ENCODE assay signal across 1 cellular context in genomic region chr17:29613371-29613837, GRCh38.
A peak's percentile ranks its signal among the peaks of the same experiment; 100 is the strongest.
TF ChIP-seq lines count a peak whose summit lies in the region.

No MANE protein-coding gene starts in this region.

TF ChIP-seq in HepG2, 621 proteins besides CTCF, POLR2A, EP300 and RAD21 (continued from another document and continues in another):
- TF ChIP-seq FOXJ3 (CRISPR knock-in tag; IDR thresholded peaks at IDR 0.05; ENCODE audit: borderline replicate concordance) (no peak), SOX13 (IDR thresholded peaks at IDR 0.05) (no peak), SOX13 (CRISPR knock-in tag; conservative IDR thresholded peaks at IDR 0.05 in 1 of 2, IDR thresholded peaks at IDR 0.05 in 1 of 2) (0 out of 4 replicates have a peak, but pooled peaks of 1 of the 2 experiments have one; percentile 13), ZNF687 (CRISPR knock-in tag; IDR thresholded peaks at IDR 0.05) (peak; percentile 98), MTA1 (CRISPR knock-in tag; IDR thresholded peaks at IDR 0.05; ENCODE audit: borderline replicate concordance) (0 out of 2 replicates have a peak, but pooled peaks have one; percentile 64), ZNF691 (CRISPR knock-in tag; IDR thresholded peaks at IDR 0.05; ENCODE audit: borderline replicate concordance, low read depth) (peak; percentile 79; the same call in 1 of the 2 replicates), FIP1L1 (IDR thresholded peaks at IDR 0.05; ENCODE audit: borderline replicate concordance, insufficient read depth, low read depth, low read length) (no peak), AGO1 (IDR thresholded peaks at IDR 0.05; ENCODE audit: low read depth, low read length, poor library complexity, severe bottlenecking) (peak; percentile 48), ZNF530 (CRISPR knock-in tag; IDR thresholded peaks at IDR 0.05; ENCODE audit: low read depth) (no peak), ZNF343 (CRISPR knock-in tag; IDR thresholded peaks at IDR 0.05) (peak; percentile 28; the same call in 1 of the 2 replicates), SP5 (CRISPR knock-in tag; IDR thresholded peaks at IDR 0.05; ENCODE audit: borderline replicate concordance, low read depth) (peak; percentile 80; the same call in 1 of the 2 replicates), PCBP2 (optimal IDR thresholded peaks at IDR 0.05; ENCODE audit: low read depth, low read length, poor library complexity, severe bottlenecking) (no peak), ZFP82 (CRISPR knock-in tag; IDR thresholded peaks at IDR 0.05; ENCODE audit: borderline replicate concordance) (no peak), JDP2 (CRISPR knock-in tag; IDR thresholded peaks at IDR 0.05; ENCODE audit: borderline replicate concordance) (no peak), THAP11 (CRISPR knock-in tag; IDR thresholded peaks at IDR 0.05) (peak; percentile 60; the same call in 1 of the 2 replicates), RARA (CRISPR knock-in tag; IDR thresholded peaks at IDR 0.05) (0 out of 2 replicates have a peak, but pooled peaks have one; percentile 14), ZSCAN5A (CRISPR knock-in tag; IDR thresholded peaks at IDR 0.05; ENCODE audit: borderline replicate concordance) (peak; percentile 88; the same call in 1 of the 2 replicates), ZNF136 (CRISPR knock-in tag; IDR thresholded peaks at IDR 0.05; ENCODE audit: low read depth) (0 out of 2 replicates have a peak, but pooled peaks have one; percentile 38), ZSCAN22 (CRISPR knock-in tag; IDR thresholded peaks at IDR 0.05) (0 out of 2 replicates have a peak, but pooled peaks have one; percentile 33), ZNF724P (CRISPR knock-in tag; IDR thresholded peaks at IDR 0.05; ENCODE audit: borderline replicate concordance) (peak; percentile 67; the same call in 1 of the 2 replicates), MTERF4 (CRISPR knock-in tag; IDR thresholded peaks at IDR 0.05) (no peak), CBX1 (IDR thresholded peaks at IDR 0.05; ENCODE audit: low read depth) (peak; percentile 63), HOXD1 (CRISPR knock-in tag; IDR thresholded peaks at IDR 0.05) (no peak), BATF2 (CRISPR knock-in tag; IDR thresholded peaks at IDR 0.05) (peak; percentile 76), POGZ (CRISPR knock-in tag; IDR thresholded peaks at IDR 0.05) (peak; percentile 47; the same call in 1 of the 2 replicates), RARG (CRISPR knock-in tag; IDR thresholded peaks at IDR 0.05; ENCODE audit: low read depth) (no peak), SP4 (CRISPR knock-in tag; IDR thresholded peaks at IDR 0.05) (peak; percentile 84; the same call in 1 of the 2 replicates), NFATC3 (CRISPR knock-in tag; IDR thresholded peaks at IDR 0.05) (0 out of 2 replicates have a peak, but pooled peaks have one; percentile 51), ZNF570 (CRISPR knock-in tag; IDR thresholded peaks at IDR 0.05; ENCODE audit: borderline replicate concordance) (0 out of 2 replicates have a peak, but pooled peaks have one; percentile 31), ZNF773 (CRISPR knock-in tag; IDR thresholded peaks at IDR 0.05; ENCODE audit: borderline replicate concordance) (peak; percentile 46; the same call in 1 of the 2 replicates), ZBTB26 (CRISPR knock-in tag; IDR thresholded peaks at IDR 0.05; ENCODE audit: borderline replicate concordance) (peak; percentile 51; the same call in 1 of the 2 replicates), ISX (CRISPR knock-in tag; conservative IDR thresholded peaks at IDR 0.05) (no peak), XBP1 (CRISPR knock-in tag; IDR thresholded peaks at IDR 0.05) (no peak), NR2F1 (CRISPR knock-in tag; IDR thresholded peaks at IDR 0.05) (no peak), BORCS8-MEF2B (CRISPR knock-in tag; IDR thresholded peaks at IDR 0.05) (peak; percentile 95), ZNF121 (CRISPR knock-in tag; IDR thresholded peaks at IDR 0.05) (no peak), ZNF749 (CRISPR knock-in tag; IDR thresholded peaks at IDR 0.05; ENCODE audit: borderline replicate concordance) (peak; percentile 72), HDAC2 (CRISPR knock-in tag; IDR thresholded peaks at IDR 0.05) (peak; percentile 60; the same call in 1 of the 2 replicates), MXD4 (CRISPR knock-in tag; IDR thresholded peaks at IDR 0.05) (peak; percentile 76; the same call in 1 of the 2 replicates), PRMT3 (CRISPR knock-in tag; IDR thresholded peaks at IDR 0.05; ENCODE audit: borderline replicate concordance, low read depth) (peak; percentile 87; the same call in 1 of the 2 replicates), ZNF34 (CRISPR knock-in tag; IDR thresholded peaks at IDR 0.05; ENCODE audit: borderline replicate concordance) (0 out of 2 replicates have a peak, but pooled peaks have one; percentile 27), GFI1 (CRISPR knock-in tag; IDR thresholded peaks at IDR 0.05; ENCODE audit: borderline replicate concordance) (peak; percentile 25; the same call in 1 of the 2 replicates), ZNF878 (CRISPR knock-in tag; IDR thresholded peaks at IDR 0.05) (peak; percentile 61; the same call in 1 of the 2 replicates)
- TF ChIP-seq, protein P1, sequence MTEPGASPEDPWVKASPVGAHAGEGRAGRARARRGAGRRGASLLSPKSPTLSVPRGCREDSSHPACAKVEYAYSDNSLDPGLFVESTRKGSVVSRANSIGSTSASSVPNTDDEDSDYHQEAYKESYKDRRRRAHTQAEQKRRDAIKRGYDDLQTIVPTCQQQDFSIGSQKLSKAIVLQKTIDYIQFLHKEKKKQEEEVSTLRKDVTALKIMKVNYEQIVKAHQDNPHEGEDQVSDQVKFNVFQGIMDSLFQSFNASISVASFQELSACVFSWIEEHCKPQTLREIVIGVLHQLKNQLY (CRISPR knock-in tag; IDR thresholded peaks at IDR 0.05): no peak
- TF ChIP-seq, protein P2, sequence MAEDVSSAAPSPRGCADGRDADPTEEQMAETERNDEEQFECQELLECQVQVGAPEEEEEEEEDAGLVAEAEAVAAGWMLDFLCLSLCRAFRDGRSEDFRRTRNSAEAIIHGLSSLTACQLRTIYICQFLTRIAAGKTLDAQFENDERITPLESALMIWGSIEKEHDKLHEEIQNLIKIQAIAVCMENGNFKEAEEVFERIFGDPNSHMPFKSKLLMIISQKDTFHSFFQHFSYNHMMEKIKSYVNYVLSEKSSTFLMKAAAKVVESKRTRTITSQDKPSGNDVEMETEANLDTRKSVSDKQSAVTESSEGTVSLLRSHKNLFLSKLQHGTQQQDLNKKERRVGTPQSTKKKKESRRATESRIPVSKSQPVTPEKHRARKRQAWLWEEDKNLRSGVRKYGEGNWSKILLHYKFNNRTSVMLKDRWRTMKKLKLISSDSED (CRISPR knock-in tag; IDR thresholded peaks at IDR 0.05): peak; percentile 85; the same call in 1 of the 2 replicates
- TF ChIP-seq, protein P3, sequence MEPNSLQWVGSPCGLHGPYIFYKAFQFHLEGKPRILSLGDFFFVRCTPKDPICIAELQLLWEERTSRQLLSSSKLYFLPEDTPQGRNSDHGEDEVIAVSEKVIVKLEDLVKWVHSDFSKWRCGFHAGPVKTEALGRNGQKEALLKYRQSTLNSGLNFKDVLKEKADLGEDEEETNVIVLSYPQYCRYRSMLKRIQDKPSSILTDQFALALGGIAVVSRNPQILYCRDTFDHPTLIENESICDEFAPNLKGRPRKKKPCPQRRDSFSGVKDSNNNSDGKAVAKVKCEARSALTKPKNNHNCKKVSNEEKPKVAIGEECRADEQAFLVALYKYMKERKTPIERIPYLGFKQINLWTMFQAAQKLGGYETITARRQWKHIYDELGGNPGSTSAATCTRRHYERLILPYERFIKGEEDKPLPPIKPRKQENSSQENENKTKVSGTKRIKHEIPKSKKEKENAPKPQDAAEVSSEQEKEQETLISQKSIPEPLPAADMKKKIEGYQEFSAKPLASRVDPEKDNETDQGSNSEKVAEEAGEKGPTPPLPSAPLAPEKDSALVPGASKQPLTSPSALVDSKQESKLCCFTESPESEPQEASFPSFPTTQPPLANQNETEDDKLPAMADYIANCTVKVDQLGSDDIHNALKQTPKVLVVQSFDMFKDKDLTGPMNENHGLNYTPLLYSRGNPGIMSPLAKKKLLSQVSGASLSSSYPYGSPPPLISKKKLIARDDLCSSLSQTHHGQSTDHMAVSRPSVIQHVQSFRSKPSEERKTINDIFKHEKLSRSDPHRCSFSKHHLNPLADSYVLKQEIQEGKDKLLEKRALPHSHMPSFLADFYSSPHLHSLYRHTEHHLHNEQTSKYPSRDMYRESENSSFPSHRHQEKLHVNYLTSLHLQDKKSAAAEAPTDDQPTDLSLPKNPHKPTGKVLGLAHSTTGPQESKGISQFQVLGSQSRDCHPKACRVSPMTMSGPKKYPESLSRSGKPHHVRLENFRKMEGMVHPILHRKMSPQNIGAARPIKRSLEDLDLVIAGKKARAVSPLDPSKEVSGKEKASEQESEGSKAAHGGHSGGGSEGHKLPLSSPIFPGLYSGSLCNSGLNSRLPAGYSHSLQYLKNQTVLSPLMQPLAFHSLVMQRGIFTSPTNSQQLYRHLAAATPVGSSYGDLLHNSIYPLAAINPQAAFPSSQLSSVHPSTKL (CRISPR knock-in tag; IDR thresholded peaks at IDR 0.05): peak; percentile 57; the same call in 1 of the 2 replicates
- TF ChIP-seq, protein P4, sequence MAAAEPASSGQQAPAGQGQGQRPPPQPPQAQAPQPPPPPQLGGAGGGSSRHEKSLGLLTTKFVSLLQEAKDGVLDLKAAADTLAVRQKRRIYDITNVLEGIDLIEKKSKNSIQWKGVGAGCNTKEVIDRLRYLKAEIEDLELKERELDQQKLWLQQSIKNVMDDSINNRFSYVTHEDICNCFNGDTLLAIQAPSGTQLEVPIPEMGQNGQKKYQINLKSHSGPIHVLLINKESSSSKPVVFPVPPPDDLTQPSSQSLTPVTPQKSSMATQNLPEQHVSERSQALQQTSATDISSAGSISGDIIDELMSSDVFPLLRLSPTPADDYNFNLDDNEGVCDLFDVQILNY (CRISPR knock-in tag; conservative IDR thresholded peaks at IDR 0.05): peak; percentile 46; the same call in 1 of the 2 replicates
- TF ChIP-seq, protein P5, sequence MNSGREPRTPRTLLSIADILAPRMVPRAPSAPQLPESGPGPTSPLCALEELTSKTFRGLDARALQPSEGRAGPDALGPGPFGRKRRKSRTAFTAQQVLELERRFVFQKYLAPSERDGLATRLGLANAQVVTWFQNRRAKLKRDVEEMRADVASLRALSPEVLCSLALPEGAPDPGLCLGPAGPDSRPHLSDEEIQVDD (CRISPR knock-in tag; IDR thresholded peaks at IDR 0.05; ENCODE audit: borderline replicate concordance): peak; percentile 77; the same call in 1 of the 2 replicates
